In genomic region chr20:51442602-51443001, GRCh38 we compare ENCODE assay signal across 1 cellular context.
TF ChIP-seq lines count a peak whose summit lies in the region.

No MANE protein-coding gene starts in this region.

TF ChIP-seq in K562, 482 proteins besides CTCF, POLR2A, EP300 and RAD21:
- 0 out of 2 replicates have a peak, but pooled peaks have one; percentile 19 for TF ChIP-seq ZBTB40 (IDR thresholded peaks at IDR 0.05)
- TF ChIP-seq ZBTB40 (CRISPR knock-in tag; IDR thresholded peaks at IDR 0.05) = no peak
- TF ChIP-seq BRF1 (IDR thresholded peaks at IDR 0.05; ENCODE audit: borderline replicate concordance, extremely low read depth, insufficient read length) = no peak
TF ChIP-seq in K562: peak in this region for 1.
